Comparison of ENCODE assay signal across 15 cellular contexts in genomic region chr21:14620152-14620551, GRCh38.
A peak's percentile ranks its signal among the peaks of the same experiment; 100 is the strongest.
DNase-seq lines count a peak whose midpoint lies in the region; ATAC-seq lines count a peak whose summit lies in the region.
"Had no signal": no experiment of that assay in that cellular context is flagged by ENCODE, and none has a peak within 500 bp of the region (broad histone marks: within the 10 kb centered on the region; RNA-seq: fewer than 3 reads in every experiment).

No MANE protein-coding gene starts in this region.

- intact Hi-C loops in activated naive CD4-positive, alpha-beta T cell treated with anti-CD3 and anti-CD28 coated beads for 36 hours (cut with micrococcal nuclease), result loop anchor here (1.0 to 2.0 kb wide), 3 partner anchors 10 to 29 kb away; no protein-coding TSS in a partner anchor
- intact Hi-C loops in activated T-helper 1 cell treated with anti-CD3 and anti-CD28 coated beads, Interleukin-12 subunit alpha, Interleukin-12 subunit beta, Interleukin-2, Interleukin-4 antibody, amounts not matched to agents 30 ng/mL and 10 ng/mL and 1 ng/mL, durations not matched to agents 14 hours and 24 hours and 36 hours (cut with micrococcal nuclease), result loop anchor here (1.0 to 2.0 kb wide), 6 partner anchors 10 to 86 kb away; no protein-coding TSS in a partner anchor

- H3K4me1 Mint-ChIP-seq in activated naive CD4-positive, alpha-beta T cell treated with anti-CD3 and anti-CD28 coated beads for 36 hours (ENCODE audit: low read depth), result peaks cover 27% of the 10 kb centered on the region
- H3K4me1 Mint-ChIP-seq in activated T-helper 1 cell treated with anti-CD3 and anti-CD28 coated beads, Interleukin-12 subunit alpha, Interleukin-12 subunit beta, Interleukin-2, Interleukin-4 antibody, amounts not matched to agents 30 ng/mL and 10 ng/mL and 1 ng/mL, durations not matched to agents 14 hours and 24 hours and 36 hours (ENCODE audit: low read depth), result peaks cover 37% of the 10 kb centered on the region
- peaks cover 42% of the 10 kb centered on the region for H3K4me1 Mint-ChIP-seq in stimulated activated naive CD8-positive, alpha-beta T cell treated with anti-CD3 and anti-CD28 coated beads, Interleukin-15, Interleukin-2, amounts not matched to agents 100 ng/mL and 50 ng/mL, for 24 hours (ENCODE audit: low read depth)

- ATAC-seq in GM18861 (IDR thresholded peaks at IDR 0.05; ENCODE audit: unreplicated experiment), result no peak
- ATAC-seq: T-cell had no signal

- CTCF ChIA-PET in activated naive CD4-positive, alpha-beta T cell treated with anti-CD3 and anti-CD28 coated beads for 36 hours (lab: Charles Lee), result interaction anchor here (1.0 kb wide), 1 partner anchor 9 kb away, joined by 3 read pairs; no protein-coding TSS in a partner anchor

- H3K27me3 Mint-ChIP-seq in activated naive CD4-positive, alpha-beta T cell treated with anti-CD3 and anti-CD28 coated beads for 36 hours (ENCODE audit: low read depth), result no peaks in the 10 kb centered on the region
- peaks cover 3% of the 10 kb centered on the region for H3K27me3 Mint-ChIP-seq in activated T-helper 1 cell treated with anti-CD3 and anti-CD28 coated beads, Interleukin-12 subunit alpha, Interleukin-12 subunit beta, Interleukin-2, Interleukin-4 antibody, amounts not matched to agents 30 ng/mL and 10 ng/mL and 1 ng/mL, durations not matched to agents 14 hours and 24 hours and 36 hours (ENCODE audit: insufficient read depth)
- no peaks in the 10 kb centered on the region for H3K27me3 Mint-ChIP-seq in stimulated activated naive CD8-positive, alpha-beta T cell treated with anti-CD3 and anti-CD28 coated beads, Interleukin-15, Interleukin-2, amounts not matched to agents 100 ng/mL and 50 ng/mL, for 24 hours
- H3K27me3 Mint-ChIP-seq: activated CD4-positive, alpha-beta T cell treated with anti-CD3 and anti-CD28 coated beads, Interleukin-2, amount 10 ng/mL, durations not matched to agents 7 days and 5 days; central memory CD8-positive, alpha-beta T cell; T-cell had no signal

- H3K27ac Mint-ChIP-seq in activated naive CD4-positive, alpha-beta T cell treated with anti-CD3 and anti-CD28 coated beads for 36 hours, result peak overlapping the region; percentile 25
- peak overlapping the region; percentile 74 for H3K27ac Mint-ChIP-seq in activated T-helper 1 cell treated with anti-CD3 and anti-CD28 coated beads, Interleukin-12 subunit alpha, Interleukin-12 subunit beta, Interleukin-2, Interleukin-4 antibody, amounts not matched to agents 30 ng/mL and 10 ng/mL and 1 ng/mL, durations not matched to agents 14 hours and 24 hours and 36 hours
- peak overlapping the region; percentile 59 for H3K27ac Mint-ChIP-seq in stimulated activated naive CD8-positive, alpha-beta T cell treated with anti-CD3 and anti-CD28 coated beads, Interleukin-15, Interleukin-2, amounts not matched to agents 100 ng/mL and 50 ng/mL, for 24 hours
- H3K27ac Mint-ChIP-seq: activated CD4-positive, alpha-beta T cell treated with anti-CD3 and anti-CD28 coated beads, Interleukin-2, amount 10 ng/mL, durations not matched to agents 7 days and 5 days; T-cell; type B pancreatic cell had no signal

- peak; percentile 30 for DNase-seq in activated naive CD4-positive, alpha-beta T cell treated with anti-CD3 and anti-CD28 coated beads for 36 hours
- no peak for DNase-seq in activated naive CD4-positive, alpha-beta T cell (lab: John Stamatoyannopoulos, UW)
- DNase-seq in Kasumi-1 (lab: John Stamatoyannopoulos, UW), result peak; percentile 23 to 35
- DNase-seq in activated T-helper 1 cell treated with anti-CD3 and anti-CD28 coated beads, Interleukin-12 subunit alpha, Interleukin-12 subunit beta, Interleukin-2, Interleukin-4 antibody, amounts not matched to agents 30 ng/mL and 10 ng/mL and 1 ng/mL, durations not matched to agents 14 hours and 24 hours and 36 hours (ENCODE audit: low spot score), result peak; percentile 4
- DNase-seq in NCI-H2171 treated with DMSO at 0.1 percent for 48 hours (lab: John Stamatoyannopoulos, UW), result no peak
- no peak for DNase-seq in DMS153 (lab: John Stamatoyannopoulos, UW)
- DNase-seq: activated CD4-positive, alpha-beta T cell treated with anti-CD3 and anti-CD28 coated beads, Interleukin-2, amount 10 ng/mL, durations not matched to agents 7 days and 5 days; activated gamma-delta T cell; midbrain; ovary; T-cell had no signal

- peaks cover 22% of the 10 kb centered on the region for H3K9me3 Mint-ChIP-seq in activated naive CD4-positive, alpha-beta T cell treated with anti-CD3 and anti-CD28 coated beads for 36 hours
- H3K9me3 Mint-ChIP-seq in activated T-helper 1 cell treated with anti-CD3 and anti-CD28 coated beads, Interleukin-12 subunit alpha, Interleukin-12 subunit beta, Interleukin-2, Interleukin-4 antibody, amounts not matched to agents 30 ng/mL and 10 ng/mL and 1 ng/mL, durations not matched to agents 14 hours and 24 hours and 36 hours, result peaks cover 40% of the 10 kb centered on the region
- H3K9me3 Mint-ChIP-seq in stimulated activated naive CD8-positive, alpha-beta T cell treated with anti-CD3 and anti-CD28 coated beads, Interleukin-15, Interleukin-2, amounts not matched to agents 100 ng/mL and 50 ng/mL, for 24 hours, result peaks cover 27% of the 10 kb centered on the region

- peaks cover 2% of the 10 kb centered on the region for H3K36me3 Mint-ChIP-seq in activated naive CD4-positive, alpha-beta T cell treated with anti-CD3 and anti-CD28 coated beads for 36 hours (ENCODE audit: low read depth)
- H3K36me3 Mint-ChIP-seq in activated T-helper 1 cell treated with anti-CD3 and anti-CD28 coated beads, Interleukin-12 subunit alpha, Interleukin-12 subunit beta, Interleukin-2, Interleukin-4 antibody, amounts not matched to agents 30 ng/mL and 10 ng/mL and 1 ng/mL, durations not matched to agents 14 hours and 24 hours and 36 hours (ENCODE audit: low read depth), result peaks cover 19% of the 10 kb centered on the region
- H3K36me3 Mint-ChIP-seq in stimulated activated naive CD8-positive, alpha-beta T cell treated with anti-CD3 and anti-CD28 coated beads, Interleukin-15, Interleukin-2, amounts not matched to agents 100 ng/mL and 50 ng/mL, for 24 hours (ENCODE audit: low read depth), result peaks cover 19% of the 10 kb centered on the region
- H3K36me3 Mint-ChIP-seq: type B pancreatic cell had no signal

- H3K4me3 Mint-ChIP-seq in activated naive CD4-positive, alpha-beta T cell treated with anti-CD3 and anti-CD28 coated beads for 36 hours, result no peak overlapping the region
- no peak overlapping the region for H3K4me3 Mint-ChIP-seq in activated T-helper 1 cell treated with anti-CD3 and anti-CD28 coated beads, Interleukin-12 subunit alpha, Interleukin-12 subunit beta, Interleukin-2, Interleukin-4 antibody, amounts not matched to agents 30 ng/mL and 10 ng/mL and 1 ng/mL, durations not matched to agents 14 hours and 24 hours and 36 hours
- H3K4me3 Mint-ChIP-seq in stimulated activated naive CD8-positive, alpha-beta T cell treated with anti-CD3 and anti-CD28 coated beads, Interleukin-15, Interleukin-2, amounts not matched to agents 100 ng/mL and 50 ng/mL, for 24 hours, result no peak overlapping the region
- H3K4me3 Mint-ChIP-seq: activated CD4-positive, alpha-beta T cell treated with anti-CD3 and anti-CD28 coated beads, Interleukin-2, amount 10 ng/mL, durations not matched to agents 7 days and 5 days; central memory CD8-positive, alpha-beta T cell; T-cell; type B pancreatic cell had no signal

Comparison
In these comparisons a context has a peak if more than half of its experiments do, and no peak if none do; other contexts are left out.
1. DNase-seq: peak in activated naive CD4-positive, alpha-beta T cell treated with anti-CD3 and anti-CD28 coated beads for 36 hours (single experiment), Kasumi-1 (2 of 2) and activated T-helper 1 cell treated with anti-CD3 and anti-CD28 coated beads, Interleukin-12 subunit alpha, Interleukin-12 subunit beta, Interleukin-2, Interleukin-4 antibody, amounts not matched to agents 30 ng/mL and 10 ng/mL and 1 ng/mL, durations not matched to agents 14 hours and 24 hours and 36 hours (single experiment); none in activated naive CD4-positive, alpha-beta T cell (0 of 4), NCI-H2171 treated with DMSO at 0.1 percent for 48 hours (single experiment) and DMS153 (single experiment).
2. Peak in every context shown above with its lines, with median percentiles within 50 percentile points of each other: H3K27ac Mint-ChIP-seq.